Comparison of ENCODE assay signal across 24 cellular contexts in genomic region chr1:70386121-70386520, GRCh38.
"Had no signal": no experiment of that assay in that cellular context is flagged by ENCODE, and none has a peak within 500 bp of the region (broad histone marks: within the 10 kb centered on the region; RNA-seq: fewer than 3 reads in every experiment).

No MANE protein-coding gene starts in this region.

- ATAC-seq: effector memory CD8-positive, alpha-beta T cell; esophagus mucosa; gastrocnemius medialis; heart right ventricle; left cardiac atrium; left lung; left ventricle myocardium superior; lower lobe of right lung; naive thymus-derived CD4-positive, alpha-beta T cell had no signal

- H3K9me3 ChIP-seq: colonic mucosa, esophagus squamous epithelium, gastrocnemius medialis, heart right ventricle, left lung, lower lobe of right lung had no signal

- H3K4me3 ChIP-seq: colonic mucosa, esophagus squamous epithelium, gastrocnemius medialis, heart right ventricle, left lung, lower lobe of right lung had no signal

- H3K27me3 ChIP-seq: colonic mucosa, esophagus squamous epithelium, gastrocnemius medialis, heart right ventricle, left lung had no signal

- H3K4me1 ChIP-seq: colonic mucosa, esophagus squamous epithelium, gastrocnemius medialis, heart right ventricle, left lung, lower lobe of right lung had no signal

- H3K27ac ChIP-seq: colonic mucosa, epithelial cell of prostate, esophagus squamous epithelium, gastrocnemius medialis, heart right ventricle, left lung, lower lobe of right lung had no signal

- H3K36me3 ChIP-seq: colonic mucosa, esophagus squamous epithelium, gastrocnemius medialis, heart right ventricle, left lung, lower lobe of right lung had no signal

- FAIRE-seq: endometrium, islet of Langerhans had no signal

- DNase-seq: colonic mucosa; cortex of kidney; effector CD8-positive, alpha-beta T cell; effector memory CD8-positive, alpha-beta T cell; endodermal cell; erythroblast; esophagus squamous epithelium; foreskin melanocyte; gastrocnemius medialis; glutamatergic neuron; head of caudate nucleus; heart right ventricle; hippocampal formation; left cardiac atrium; left lung; left ventricle myocardium superior; lower lobe of right lung; mesendoderm; midbrain; naive thymus-derived CD4-positive, alpha-beta T cell had no signal
